Comparison of ENCODE assay signal across 16 cellular contexts in the genomic region with DNA sequence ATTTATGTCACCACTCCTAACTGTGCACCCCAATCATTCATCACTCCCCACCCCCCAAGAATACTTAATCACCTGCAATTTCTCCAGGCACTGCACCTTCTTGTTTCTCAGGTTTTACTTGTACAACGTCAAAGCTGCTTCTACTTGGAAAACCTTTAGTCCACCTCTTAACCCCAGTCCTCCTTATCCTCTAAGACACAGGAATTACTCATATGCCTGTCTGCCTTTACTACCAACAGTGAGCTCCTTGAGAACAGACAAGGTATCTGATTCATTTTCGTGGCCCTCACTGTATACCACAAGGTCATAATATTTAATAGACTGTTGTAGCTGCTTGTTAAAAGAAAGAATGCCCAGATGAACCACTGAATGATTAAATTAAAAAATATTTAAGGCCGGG. TPM values are rescaled to one million over a fixed set of nuclear protein-coding genes. Genes with fewer than 3 reads are reported as not detected.
DNase-seq lines count a peak whose midpoint lies in the region; ATAC-seq and TF ChIP-seq lines count a peak whose summit lies in the region.
"Had no signal": no experiment of that assay in that cellular context is flagged by ENCODE, and none has a peak within 500 bp of the region (broad histone marks: within the 10 kb centered on the region; RNA-seq: fewer than 3 reads in every experiment).

No MANE protein-coding gene starts in this region.

- peak overlapping the region; percentile 1 for H2AFZ ChIP-seq in mammary epithelial cell (ENCODE audit: low read depth, low read length)

- no peaks in the 10 kb centered on the region for H3K79me2 ChIP-seq in mammary epithelial cell (ENCODE audit: insufficient read depth, low read length)

- no peak overlapping the region for H3K9ac ChIP-seq in mammary epithelial cell (ENCODE audit: insufficient read depth, low read length)

- H3K36me3 Mint-ChIP-seq in activated T-helper 2 cell treated with anti-CD3 and anti-CD28 coated beads, Interferon-gamma antibody, Interleukin-2, Interleukin-4, amounts not matched to agents 10 μg/mL and 5 μg/mL and 100 μg/mL, durations not matched to agents 14 hours and 24 hours and 36 hours (ENCODE audit: low read depth) = peaks cover 27% of the 10 kb centered on the region

- H3K4me3 ChIP-seq in mammary epithelial cell (replicated peaks in 1 of 3; ENCODE audit: insufficient read depth in 1 of 3, low read depth in 2 of 3, low read length in 3 of 3) (no peak overlapping the region), breast epithelium (no peak overlapping the region), esophagus squamous epithelium (no peak overlapping the region)
- H3K4me3 ChIP-seq: A549, HAP-1 had no signal

- peak overlapping the region; percentile 10 for H3K27ac Mint-ChIP-seq in activated T-helper 2 cell treated with anti-CD3 and anti-CD28 coated beads, Interferon-gamma antibody, Interleukin-2, Interleukin-4, amounts not matched to agents 10 μg/mL and 5 μg/mL and 100 μg/mL, durations not matched to agents 14 hours and 24 hours and 36 hours

- no peak for ATAC-seq in GM19035 (IDR thresholded peaks at IDR 0.05; ENCODE audit: unreplicated experiment)
- ATAC-seq: A549, Panc1 had no signal

- in situ Hi-C loops in mammary epithelial cell (cut with MboI; ENCODE audit: low sequenced_read_pairs in 2 of 2) = no loop called here

- peaks cover 21% of the 10 kb centered on the region for H3K9me3 Mint-ChIP-seq in activated T-helper 2 cell treated with anti-CD3 and anti-CD28 coated beads, Interferon-gamma antibody, Interleukin-2, Interleukin-4, amounts not matched to agents 10 μg/mL and 5 μg/mL and 100 μg/mL, durations not matched to agents 14 hours and 24 hours and 36 hours

- dilution Hi-C loops in mammary epithelial cell (cut with HindIII; ENCODE audit: low sequenced_read_pairs) = no loop called here

- H3K27me3 ChIP-seq in mammary epithelial cell (ENCODE audit: insufficient read depth, low read length) = no peaks in the 10 kb centered on the region
- H3K27me3 ChIP-seq in breast epithelium = peaks cover 0 to under 1% of the 10 kb centered on the region in 2 donors
- no peaks in the 10 kb centered on the region for H3K27me3 ChIP-seq in esophagus squamous epithelium

- H3K27ac ChIP-seq in mammary epithelial cell (ENCODE audit: insufficient read depth, low read depth, low read length) (no peak overlapping the region), breast epithelium (no peak overlapping the region), esophagus squamous epithelium (peak overlapping the region in 1 of 4 donors; percentile 29)
- H3K27ac ChIP-seq: A549, C4-2B had no signal

- TF ChIP-seq POLR2A in breast epithelium (IDR thresholded peaks at IDR 0.05) (no peak), esophagus squamous epithelium (IDR thresholded peaks at IDR 0.05) (no peak)

- no peaks in the 10 kb centered on the region for H3K36me3 ChIP-seq in mammary epithelial cell (ENCODE audit: insufficient read depth, low read length)
- no peaks in the 10 kb centered on the region for H3K36me3 ChIP-seq in breast epithelium
- H3K36me3 ChIP-seq in esophagus squamous epithelium = no peaks in the 10 kb centered on the region
- H3K36me3 ChIP-seq: HAP-1 had no signal

- no peaks in the 10 kb centered on the region for H3K4me1 ChIP-seq in mammary epithelial cell (ENCODE audit: insufficient read depth, low read length)
- H3K4me1 ChIP-seq in breast epithelium = no peaks in the 10 kb centered on the region
- peaks cover 0 to 17% (median 3%) of the 10 kb centered on the region in 3 donors for H3K4me1 ChIP-seq in esophagus squamous epithelium
- H3K4me1 ChIP-seq: A549, HAP-1 had no signal

- H3K9me3 ChIP-seq in mammary epithelial cell (replicated peaks; ENCODE audit: insufficient read depth, low read length) (no peaks in the 10 kb centered on the region), breast epithelium (no peaks in the 10 kb centered on the region), esophagus squamous epithelium (no peaks in the 10 kb centered on the region)
- H3K9me3 ChIP-seq: A549, HAP-1 had no signal

- intact Hi-C loops in mammary epithelial cell (cut with micrococcal nuclease) = no loop called here
- intact Hi-C loops in breast epithelium (cut with DNase I; ENCODE audit: low total_unique reads) = no loop called here
- intact Hi-C loops in activated T-helper 2 cell treated with anti-CD3 and anti-CD28 coated beads, Interferon-gamma antibody, Interleukin-2, Interleukin-4, amounts not matched to agents 10 μg/mL and 5 μg/mL and 100 μg/mL, durations not matched to agents 14 hours and 24 hours and 36 hours (cut with micrococcal nuclease) = no loop called here
- intact Hi-C loops in esophagus squamous epithelium (cut with DNase I) = no loop called here

- no peaks in the 10 kb centered on the region for H3K27me3 Mint-ChIP-seq in activated T-helper 2 cell treated with anti-CD3 and anti-CD28 coated beads, Interferon-gamma antibody, Interleukin-2, Interleukin-4, amounts not matched to agents 10 μg/mL and 5 μg/mL and 100 μg/mL, durations not matched to agents 14 hours and 24 hours and 36 hours (ENCODE audit: low read depth)

- no peaks in the 10 kb centered on the region for H4K20me1 ChIP-seq in mammary epithelial cell (ENCODE audit: insufficient read depth, low read length)

- DNase-seq in mammary epithelial cell (peak; percentile 91), breast epithelium (ENCODE audit: low spot score in 2 of 2) (no peak), kidney tubule cell (ENCODE audit: low spot score) (peak; percentile 42), esophagus squamous epithelium (lab: John Stamatoyannopoulos, UW) (no peak), SHP77 treated with DMSO at 0.1 percent for 48 hours (lab: John Stamatoyannopoulos, UW) (no peak)
- DNase-seq in activated T-helper 2 cell treated with anti-CD3 and anti-CD28 coated beads, Interferon-gamma antibody, Interleukin-2, Interleukin-4, amounts not matched to agents 10 μg/mL and 5 μg/mL and 100 μg/mL, durations not matched to agents 14 hours and 24 hours and 36 hours (ENCODE audit: low spot score) = no peak
- DNase-seq in stimulated activated CD4-positive, alpha-beta T cell treated with anti-CD3 and anti-CD28 coated beads, Interleukin-2, amount 100 ng/mL, for 24 hours = no peak
- DNase-seq: NCI-H1436 treated with DMSO at 0.1 percent for 48 hours, NCI-H2107, NCI-H345, Right ventricle myocardium superior had no signal

- peaks cover 60% of the 10 kb centered on the region for H3K4me1 Mint-ChIP-seq in activated T-helper 2 cell treated with anti-CD3 and anti-CD28 coated beads, Interferon-gamma antibody, Interleukin-2, Interleukin-4, amounts not matched to agents 10 μg/mL and 5 μg/mL and 100 μg/mL, durations not matched to agents 14 hours and 24 hours and 36 hours (ENCODE audit: low read depth)

- TF ChIP-seq CTCF in mammary epithelial cell (conservative IDR thresholded peaks at IDR 0.05 in 1 of 2, IDR thresholded peaks at IDR 0.05 in 1 of 2; ENCODE audit: extremely low read depth in 1 of 2, insufficient read depth in 1 of 2, low read depth in 1 of 2, low read length in 2 of 2) (no peak), breast epithelium (IDR thresholded peaks at IDR 0.05) (no peak), esophagus squamous epithelium (IDR thresholded peaks at IDR 0.05) (no peak)

- no peak overlapping the region for H3K4me2 ChIP-seq in mammary epithelial cell (ENCODE audit: insufficient read depth, low read depth, low read length)
- H3K4me2 ChIP-seq: A549 had no signal

- H3K4me3 Mint-ChIP-seq in activated T-helper 2 cell treated with anti-CD3 and anti-CD28 coated beads, Interferon-gamma antibody, Interleukin-2, Interleukin-4, amounts not matched to agents 10 μg/mL and 5 μg/mL and 100 μg/mL, durations not matched to agents 14 hours and 24 hours and 36 hours (ENCODE audit: low read depth) = no peak overlapping the region

- BruUV-seq in mammary epithelial cell (replicated peaks; lab: Mats Ljungman, UMichigan) = no TSS peak

- CTCF ChIA-PET in mammary epithelial cell (lab: Charles Lee; ENCODE audit: low non-redundant PET) = no interaction called here

- 56% methylated on average over 3 of the region's 3 CpGs for WGBS in mammary epithelial cell (ENCODE audit: low coverage, missing lambda C conversion rate)
- WGBS in esophagus squamous epithelium, 2 donors = 43 to 62% methylated on average over 3 of the region's 3 CpGs

RNA-seq across cellular contexts. Expression of a gene that starts 21.0 kb away (rescaled TPM):
- total RNA-seq in mammary epithelial cell = 100 to 1,000 TPM; 120 TPM
- polyA plus RNA-seq in mammary epithelial cell = 55.2 TPM
- 103 TPM for polyA minus RNA-seq in mammary epithelial cell
- 10 to 100 TPM; 15.8 to 26.5 (median 22.6) TPM for total RNA-seq in breast epithelium
- total RNA-seq in activated T-helper 2 cell treated with anti-CD3 and anti-CD28 coated beads, Interferon-gamma antibody, Interleukin-2, Interleukin-4, amounts not matched to agents 10 μg/mL and 5 μg/mL and 100 μg/mL, durations not matched to agents 14 hours and 24 hours and 36 hours = 227 and 231 TPM in 2 replicates
- 10 to 100 TPM; 37.8 to 81.9 (median 54.8) TPM for total RNA-seq in esophagus squamous epithelium

RNA-seq across cellular contexts. Expression of a gene that starts 53.9 kb away (rescaled TPM):
- total RNA-seq in mammary epithelial cell (10 to 100 TPM; 27.7 to 39.1 TPM), breast epithelium (10 to 100 TPM; 31.7 to 70.1 (median 43.6) TPM), esophagus squamous epithelium (10 to 100 TPM; 16.0 to 42.3 (median 25.4) TPM)
- 14.8 TPM for polyA plus RNA-seq in mammary epithelial cell
- polyA minus RNA-seq in mammary epithelial cell = 13.2 TPM
- total RNA-seq in activated T-helper 2 cell treated with anti-CD3 and anti-CD28 coated beads, Interferon-gamma antibody, Interleukin-2, Interleukin-4, amounts not matched to agents 10 μg/mL and 5 μg/mL and 100 μg/mL, durations not matched to agents 14 hours and 24 hours and 36 hours = 93.7 and 94.2 TPM in 2 replicates

Comparison
In these comparisons a context has a peak if more than half of its experiments do, and no peak if none do; other contexts are left out.
1. DNase-seq: peak in mammary epithelial cell (single experiment) and kidney tubule cell (single experiment); none in breast epithelium (0 of 2), activated T-helper 2 cell treated with anti-CD3 and anti-CD28 coated beads, Interferon-gamma antibody, Interleukin-2, Interleukin-4, amounts not matched to agents 10 μg/mL and 5 μg/mL and 100 μg/mL, durations not matched to agents 14 hours and 24 hours and 36 hours (single experiment), esophagus squamous epithelium (single experiment), SHP77 treated with DMSO at 0.1 percent for 48 hours (single experiment) and stimulated activated CD4-positive, alpha-beta T cell treated with anti-CD3 and anti-CD28 coated beads, Interleukin-2, amount 100 ng/mL, for 24 hours (0 of 2).